In genomic region chr3:65230251-65231140, GRCh38 we compare ENCODE assay signal across 26 cellular contexts.
DNase-seq lines count a peak whose midpoint lies in the region; TF ChIP-seq lines count a peak whose summit lies in the region.
"Had no signal": no experiment of that assay in that cellular context is flagged by ENCODE, and none has a peak within 500 bp of the region (broad histone marks: within the 10 kb centered on the region; RNA-seq: fewer than 3 reads in every experiment).

No MANE protein-coding gene starts in this region.

- no peak overlapping the region for H3K9ac ChIP-seq in smooth muscle cell (ENCODE audit: low read depth)
- H3K9ac ChIP-seq: GM23248 had no signal

- H3K79me2 ChIP-seq in hepatocyte: no peaks in the 10 kb centered on the region
- H3K79me2 ChIP-seq in smooth muscle cell (ENCODE audit: low read depth): no peaks in the 10 kb centered on the region

- no peak for TF ChIP-seq CTCF in astrocyte of the spinal cord (IDR thresholded peaks at IDR 0.05; ENCODE audit: low read depth, low read length)
- TF ChIP-seq CTCF in hepatocyte (IDR thresholded peaks at IDR 0.05; ENCODE audit: poor library complexity): no peak
- no peak for TF ChIP-seq CTCF in smooth muscle cell (IDR thresholded peaks at IDR 0.05; ENCODE audit: borderline replicate concordance, insufficient read depth, poor library complexity, severe bottlenecking)

- CTCF ChIA-PET in HEK293T (lab: Yijun Ruan, JAX): interaction anchor here (0.7 kb wide), 1 partner anchor 25 kb away, joined by 3 read pairs; no protein-coding TSS in a partner anchor

- H3K4me1 ChIP-seq in hepatocyte (ENCODE audit: insufficient read depth): peaks cover 10% of the 10 kb centered on the region
- peaks cover 7% of the 10 kb centered on the region for H3K4me1 ChIP-seq in smooth muscle cell (ENCODE audit: low read depth)
- H3K4me1 ChIP-seq: psoas muscle, upper lobe of right lung had no signal

- no peaks in the 10 kb centered on the region for H3K27me3 ChIP-seq in hepatocyte
- H3K27me3 ChIP-seq in smooth muscle cell (ENCODE audit: low read depth): no peaks in the 10 kb centered on the region
- H3K27me3 ChIP-seq: upper lobe of right lung had no signal

- H3K4me3 Mint-ChIP-seq in T-helper 2 cell treated with Interferon-gamma antibody and Interleukin-4, amounts not matched to agents 5 μg/mL and 100 μg/mL, for 36 hours: no peak overlapping the region
- H3K4me3 Mint-ChIP-seq: activated CD8-positive, alpha-beta T cell treated with anti-CD3 and anti-CD28 coated beads for 36 hours; activated naive CD4-positive, alpha-beta T cell treated with anti-CD3 and anti-CD28 coated beads for 36 hours; activated T-helper 1 cell treated with anti-CD3 and anti-CD28 coated beads, Interleukin-12 subunit alpha, Interleukin-12 subunit beta, Interleukin-2, Interleukin-4 antibody, amounts not matched to agents 30 ng/mL and 10 ng/mL and 1 ng/mL, durations not matched to agents 14 hours and 24 hours and 36 hours; brain; CD14-positive monocyte; naive thymus-derived CD4-positive, alpha-beta T cell; stimulated activated memory B cell treated with anti-CD40 and anti-IgM and Interleukin-4, amounts not matched to agents 10 μg/mL and 1 μg/mL and 100 μg/mL, for 72 hours had no signal

- DNase-seq in HEK293T (ENCODE audit: extremely low spot score): no peak
- DNase-seq in astrocyte of the spinal cord (ENCODE audit: low read depth, low spot score): peak; percentile 28
- peak; percentile 47 for DNase-seq in hepatocyte (ENCODE audit: low spot score)
- no peak for DNase-seq in smooth muscle cell (lab: John Stamatoyannopoulos, UW; ENCODE audit: unreplicated experiment)
- no peak for DNase-seq in T-helper 2 cell treated with Interferon-gamma antibody and Interleukin-4, amounts not matched to agents 5 μg/mL and 100 μg/mL, for 36 hours (ENCODE audit: low spot score)
- DNase-seq in activated gamma-delta T cell treated with Interleukin-2 at 50 U/mL for 16 hours: no peak
- DNase-seq in C1 segment of cervical spinal cord (lab: John Stamatoyannopoulos, UW): no peak
- no peak for DNase-seq in T-helper 9 cell
- DNase-seq: activated CD8-positive, alpha-beta memory T cell treated with anti-CD3 and anti-CD28 coated beads, Interleukin-2, amount 50 U/mL, for 48 hours; activated CD8-positive, alpha-beta T cell treated with anti-CD3 and anti-CD28 coated beads for 36 hours; activated naive CD4-positive, alpha-beta T cell treated with anti-CD3 and anti-CD28 coated beads for 36 hours; GDM1; GM23248; midbrain; naive thymus-derived CD4-positive, alpha-beta T cell; NCI-H2081; NCI-H226; occipital lobe; psoas muscle; Right ventricle myocardium superior; upper lobe of right lung had no signal

- H3K4me2 ChIP-seq in hepatocyte (no peak overlapping the region), smooth muscle cell (peak overlapping the region; percentile 76)
- H3K4me2 ChIP-seq: PC-9 had no signal

- no peak overlapping the region for H3K27ac Mint-ChIP-seq in T-helper 2 cell treated with Interferon-gamma antibody and Interleukin-4, amounts not matched to agents 5 μg/mL and 100 μg/mL, for 36 hours
- H3K27ac Mint-ChIP-seq: activated CD8-positive, alpha-beta T cell treated with anti-CD3 and anti-CD28 coated beads for 36 hours; activated naive CD4-positive, alpha-beta T cell treated with anti-CD3 and anti-CD28 coated beads for 36 hours; activated T-helper 1 cell treated with anti-CD3 and anti-CD28 coated beads, Interleukin-12 subunit alpha, Interleukin-12 subunit beta, Interleukin-2, Interleukin-4 antibody, amounts not matched to agents 30 ng/mL and 10 ng/mL and 1 ng/mL, durations not matched to agents 14 hours and 24 hours and 36 hours; CD14-positive monocyte; stimulated activated memory B cell treated with anti-CD40 and anti-IgM and Interleukin-4, amounts not matched to agents 10 μg/mL and 1 μg/mL and 100 μg/mL, for 72 hours had no signal

- no peaks in the 10 kb centered on the region for H3K36me3 Mint-ChIP-seq in T-helper 2 cell treated with Interferon-gamma antibody and Interleukin-4, amounts not matched to agents 5 μg/mL and 100 μg/mL, for 36 hours (ENCODE audit: low read depth)
- H3K36me3 Mint-ChIP-seq: brain; CD14-positive monocyte; stimulated activated memory B cell treated with anti-CD40 and anti-IgM and Interleukin-4, amounts not matched to agents 10 μg/mL and 1 μg/mL and 100 μg/mL, for 72 hours had no signal

- no peak overlapping the region for H2AFZ ChIP-seq in hepatocyte
- H2AFZ ChIP-seq in smooth muscle cell (ENCODE audit: low read depth): peak overlapping the region; percentile 81
- H2AFZ ChIP-seq: GM23248, PC-9 had no signal

- H3K4me3 ChIP-seq in astrocyte of the spinal cord (ENCODE audit: low read depth, low read length) (no peak overlapping the region), hepatocyte (no peak overlapping the region), smooth muscle cell (no peak overlapping the region)
- H3K4me3 ChIP-seq: GM23248, PC-9, psoas muscle, upper lobe of right lung had no signal

- no peaks in the 10 kb centered on the region for H3K27me3 Mint-ChIP-seq in T-helper 2 cell treated with Interferon-gamma antibody and Interleukin-4, amounts not matched to agents 5 μg/mL and 100 μg/mL, for 36 hours (ENCODE audit: low read depth)
- H3K27me3 Mint-ChIP-seq: activated CD8-positive, alpha-beta T cell treated with anti-CD3 and anti-CD28 coated beads for 36 hours; naive thymus-derived CD4-positive, alpha-beta T cell; stimulated activated memory B cell treated with anti-CD40 and anti-IgM and Interleukin-4, amounts not matched to agents 10 μg/mL and 1 μg/mL and 100 μg/mL, for 72 hours had no signal

- 54% methylated on average over 14 of the region's 14 CpGs for WGBS in hepatocyte (ENCODE audit: low lambda C conversion rate, missing lambda C conversion rate)
- 35% methylated on average over 14 of the region's 14 CpGs for WGBS in smooth muscle cell (ENCODE audit: low lambda C conversion rate)

- H3K36me3 ChIP-seq in hepatocyte (replicated peaks; ENCODE audit: insufficient read depth, low read depth) (no peaks in the 10 kb centered on the region), smooth muscle cell (ENCODE audit: low read depth) (no peaks in the 10 kb centered on the region)
- H3K36me3 ChIP-seq: upper lobe of right lung had no signal

- H4K20me1 ChIP-seq in hepatocyte (ENCODE audit: insufficient read depth, poor library complexity, severe bottlenecking): no peaks in the 10 kb centered on the region
- no peaks in the 10 kb centered on the region for H4K20me1 ChIP-seq in smooth muscle cell (ENCODE audit: low read depth)

- H3K27ac ChIP-seq in hepatocyte: peak overlapping the region; percentile 39
- peak overlapping the region; percentile 53 for H3K27ac ChIP-seq in smooth muscle cell (ENCODE audit: low read depth)
- H3K27ac ChIP-seq: GM23248, PC-9, psoas muscle, upper lobe of right lung had no signal

- POLR2A ChIA-PET in HEK293T (lab: Yijun Ruan, JAX): no interaction called here

- no peaks in the 10 kb centered on the region for H3K9me2 ChIP-seq in hepatocyte (replicated peaks; ENCODE audit: insufficient read depth)

- H3F3A ChIP-seq in smooth muscle cell (ENCODE audit: low read depth): peaks cover 13% of the 10 kb centered on the region

- peaks cover under 1% of the 10 kb centered on the region for H3K9me3 Mint-ChIP-seq in T-helper 2 cell treated with Interferon-gamma antibody and Interleukin-4, amounts not matched to agents 5 μg/mL and 100 μg/mL, for 36 hours
- H3K9me3 Mint-ChIP-seq: activated CD8-positive, alpha-beta T cell treated with anti-CD3 and anti-CD28 coated beads for 36 hours; activated naive CD4-positive, alpha-beta T cell treated with anti-CD3 and anti-CD28 coated beads for 36 hours; activated T-helper 1 cell treated with anti-CD3 and anti-CD28 coated beads, Interleukin-12 subunit alpha, Interleukin-12 subunit beta, Interleukin-2, Interleukin-4 antibody, amounts not matched to agents 30 ng/mL and 10 ng/mL and 1 ng/mL, durations not matched to agents 14 hours and 24 hours and 36 hours; brain had no signal

- H3K4me1 Mint-ChIP-seq in T-helper 2 cell treated with Interferon-gamma antibody and Interleukin-4, amounts not matched to agents 5 μg/mL and 100 μg/mL, for 36 hours (ENCODE audit: low read depth): no peaks in the 10 kb centered on the region
- H3K4me1 Mint-ChIP-seq: CD14-positive monocyte; naive thymus-derived CD4-positive, alpha-beta T cell; stimulated activated memory B cell treated with anti-CD40 and anti-IgM and Interleukin-4, amounts not matched to agents 10 μg/mL and 1 μg/mL and 100 μg/mL, for 72 hours had no signal

- in situ Hi-C loops in astrocyte of the spinal cord (cut with HindIII; ENCODE audit: low sequenced_read_pairs): no loop called here

- H3K9me3 ChIP-seq in hepatocyte (ENCODE audit: low read depth): no peaks in the 10 kb centered on the region
- no peaks in the 10 kb centered on the region for H3K9me3 ChIP-seq in smooth muscle cell (replicated peaks; ENCODE audit: low read depth)
- H3K9me3 ChIP-seq: psoas muscle, upper lobe of right lung had no signal

TF ChIP-seq in HEK293T, 16 proteins besides CTCF, POLR2A, EP300 and RAD21:
- peak; percentile 75 for TF ChIP-seq PKNOX1 (IDR thresholded peaks at IDR 0.05)
- no peak for TF ChIP-seq LEF1 (IDR thresholded peaks at IDR 0.05; ENCODE audit: borderline replicate concordance)
- TF ChIP-seq HDGF (IDR thresholded peaks at IDR 0.05; ENCODE audit: borderline replicate concordance): no peak
- no peak for TF ChIP-seq FOXK2 (IDR thresholded peaks at IDR 0.05)
- no peak for TF ChIP-seq SUZ12 (IDR thresholded peaks at IDR 0.05)
- TF ChIP-seq FOXA1 (IDR thresholded peaks at IDR 0.05): no peak
- no peak for TF ChIP-seq BHLHE40 (IDR thresholded peaks at IDR 0.05; ENCODE audit: borderline replicate concordance)

Comparison
In these comparisons a context has a peak if more than half of its experiments do, and no peak if none do; other contexts are left out.
1. DNase-seq: peak in astrocyte of the spinal cord (single experiment) and hepatocyte (single experiment); none in HEK293T (single experiment), smooth muscle cell (single experiment), T-helper 2 cell treated with Interferon-gamma antibody and Interleukin-4, amounts not matched to agents 5 μg/mL and 100 μg/mL, for 36 hours (single experiment), activated gamma-delta T cell treated with Interleukin-2 at 50 U/mL for 16 hours (single experiment), C1 segment of cervical spinal cord (0 of 14) and T-helper 9 cell (single experiment).